Comparison of ENCODE assay signal across 2 cellular contexts in genomic region chr13:45107539-45107938, GRCh38.
TF ChIP-seq lines count a peak whose summit lies in the region.

No MANE protein-coding gene starts in this region.

TF ChIP-seq in GM23338, 12 proteins besides CTCF, POLR2A, EP300 and RAD21 (continued from another document):
- no peak for TF ChIP-seq ZNF462 (CRISPR knock-in tag; IDR thresholded peaks at IDR 0.05)
- no peak for TF ChIP-seq ZNF114 (CRISPR knock-in tag; IDR thresholded peaks at IDR 0.05)
- TF ChIP-seq STAT1 (IDR thresholded peaks at IDR 0.05; ENCODE audit: unreplicated experiment) = no peak
- no peak for TF ChIP-seq ETS1 (IDR thresholded peaks at IDR 0.05)
- no peak for TF ChIP-seq REST (IDR thresholded peaks at IDR 0.05; ENCODE audit: unreplicated experiment)
- no peak for TF ChIP-seq JUNB (IDR thresholded peaks at IDR 0.05; ENCODE audit: unreplicated experiment)
- no peak for TF ChIP-seq POLR2AphosphoS5 (IDR thresholded peaks at IDR 0.05; ENCODE audit: low read depth)
- TF ChIP-seq NANOG (IDR thresholded peaks at IDR 0.05; ENCODE audit: borderline replicate concordance) = no peak
- TF ChIP-seq ZNF331 (CRISPR knock-in tag; IDR thresholded peaks at IDR 0.05; ENCODE audit: low read depth) = no peak
- TF ChIP-seq EZH2phosphoT487 (IDR thresholded peaks at IDR 0.05; ENCODE audit: unreplicated experiment) = no peak

TF ChIP-seq in IMR-90, 13 proteins besides CTCF, POLR2A, EP300 and RAD21 (continued from another document):
- TF ChIP-seq MAZ (IDR thresholded peaks at IDR 0.05; ENCODE audit: borderline replicate concordance, low read depth, low read length) (no peak), SMC3 (IDR thresholded peaks at IDR 0.05; ENCODE audit: low read depth, low read length) (no peak), CEBPB (IDR thresholded peaks at IDR 0.05; ENCODE audit: low read depth, low read length) (no peak), ELK1 (IDR thresholded peaks at IDR 0.05; ENCODE audit: borderline replicate concordance, low read depth, low read length) (no peak), RCOR1 (IDR thresholded peaks at IDR 0.05; ENCODE audit: insufficient replicate concordance, low read length) (no peak), NFE2L2 (IDR thresholded peaks at IDR 0.05; ENCODE audit: low read depth, low read length) (no peak), FOS (IDR thresholded peaks at IDR 0.05; ENCODE audit: low read depth, low read length) (no peak)
